8 cellular contexts compared by ENCODE assay signal in the genomic region with DNA sequence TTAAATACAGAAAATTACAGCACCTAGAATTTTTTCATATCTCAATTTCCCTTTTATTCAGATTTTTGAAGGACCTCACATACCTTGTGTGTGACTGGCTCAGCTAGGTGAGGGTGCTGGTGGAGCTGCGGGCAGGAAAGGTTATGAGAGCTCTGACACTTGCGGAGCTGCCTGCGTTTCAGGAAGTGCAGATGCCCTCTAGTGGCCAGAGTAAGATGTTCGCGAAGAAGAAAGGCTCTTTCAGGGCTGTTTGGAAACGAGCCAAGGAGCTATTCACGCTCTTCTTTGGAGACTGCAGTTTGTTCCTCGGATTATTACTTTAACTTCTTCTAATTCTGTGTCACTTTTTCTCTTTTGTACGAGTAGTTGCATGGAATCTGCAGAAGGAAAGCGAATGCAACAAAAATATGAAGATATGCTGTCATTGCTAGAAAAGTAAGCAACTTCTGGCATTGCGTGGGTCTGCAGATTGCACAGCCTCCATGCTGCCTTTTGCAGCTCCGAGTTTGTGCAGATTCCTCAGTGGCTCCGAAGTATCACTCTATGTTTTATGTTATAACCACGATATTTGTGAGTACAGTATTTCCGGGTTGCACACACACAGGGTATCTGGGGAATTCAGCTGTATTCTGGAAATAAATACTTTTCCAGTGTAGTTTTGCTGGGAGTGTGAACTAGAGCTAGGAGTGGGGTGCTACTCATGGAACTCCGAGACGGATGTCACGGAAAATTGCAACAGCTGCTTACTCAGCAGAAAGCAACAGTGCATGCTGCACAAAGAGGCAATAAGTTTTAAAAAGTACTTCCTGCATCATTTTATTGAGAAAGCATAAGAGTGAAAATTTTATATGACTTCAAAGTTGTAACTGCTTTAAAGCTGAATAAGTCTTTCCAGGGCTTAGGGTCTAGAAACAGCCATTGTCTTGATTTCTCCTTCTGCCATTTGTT. TPM values are rescaled to one million over a fixed set of nuclear protein-coding genes. Genes with fewer than 3 reads are reported as not detected.
A peak's percentile ranks its signal among the peaks of the same experiment; 100 is the strongest.
DNase-seq lines count a peak whose midpoint lies in the region; ATAC-seq and TF ChIP-seq lines count a peak whose summit lies in the region.

No MANE protein-coding gene starts in this region.

- ATAC-seq in left ventricle myocardium superior: peak; percentile 61
- no peak for ATAC-seq in HG03196 (IDR thresholded peaks at IDR 0.05; ENCODE audit: unreplicated experiment)
- no peak for ATAC-seq in GM21576 (IDR thresholded peaks at IDR 0.05; ENCODE audit: unreplicated experiment)

- H3K9me3 ChIP-seq in adipocyte (ENCODE audit: control insufficient read depth, low read length): no peaks in the 10 kb centered on the region

- H3K4me3 ChIP-seq in adipocyte (ENCODE audit: low read length) (peak overlapping the region; percentile 29), retinal pigment epithelial cell (ENCODE audit: low read length) (no peak overlapping the region)

- H3K9ac ChIP-seq in adipocyte (ENCODE audit: low read length): no peak overlapping the region

- DNase-seq in DMS153 (lab: John Stamatoyannopoulos, UW) (peak; percentile 3), HT-29 (ENCODE audit: low spot score) (peak; percentile 72), NOMO-1 treated with dmso at 0.1 percent for 144 hours (lab: John Stamatoyannopoulos, UW; ENCODE audit: unreplicated experiment) (peak; percentile 32), adipocyte (ENCODE audit: low read depth) (peak; percentile 66), left ventricle myocardium superior (peak; percentile 38), retinal pigment epithelial cell (ENCODE audit: low read depth) (peak; percentile 7)

- H3K36me3 ChIP-seq in adipocyte (ENCODE audit: control insufficient read depth, insufficient read depth, low read length, severe bottlenecking): no peaks in the 10 kb centered on the region

- intact Hi-C loops in left ventricle myocardium superior (cut with micrococcal nuclease): no loop called here

- peak; percentile 67 for TF ChIP-seq CTCF in retinal pigment epithelial cell (conservative IDR thresholded peaks at IDR 0.05; ENCODE audit: low read depth, low read length)

- H3K27me3 ChIP-seq in adipocyte (replicated peaks; ENCODE audit: control insufficient read depth, insufficient read depth, low read length): peaks cover 25% of the 10 kb centered on the region

- peaks cover 22% of the 10 kb centered on the region for H3K4me1 ChIP-seq in adipocyte (ENCODE audit: control insufficient read depth, insufficient read depth, low read length)

RNA-seq across cellular contexts. Expression of a gene that starts 46.3 kb away (rescaled TPM):
- total RNA-seq in HT-29 (2014; rRNA removed; shearing (Covaris generic)): 0.03 TPM in 1 of 2 replicates, not detected in the other
- total RNA-seq in left ventricle myocardium superior: 0.22 TPM

Comparison
In these comparisons a context has a peak if more than half of its experiments do, and no peak if none do; other contexts are left out.
1. DNase-seq: peak in every context shown above with its lines; median percentile 72 in HT-29; 66 in adipocyte; 38 in left ventricle myocardium superior; 32 in NOMO-1 treated with dmso at 0.1 percent for 144 hours; 7 in retinal pigment epithelial cell; 3 in DMS153.